Comparison of ENCODE assay signal across 2 cellular contexts in genomic region chr11:27158763-27159679, GRCh38.
A peak's percentile ranks its signal among the peaks of the same experiment; 100 is the strongest.
TF ChIP-seq lines count a peak whose summit lies in the region.

No MANE protein-coding gene starts in this region.

TF ChIP-seq in IMR-90, 13 proteins besides CTCF, POLR2A, EP300 and RAD21 (continued from another document):
- no peak for TF ChIP-seq ELK1 (IDR thresholded peaks at IDR 0.05; ENCODE audit: borderline replicate concordance, low read depth, low read length)
- TF ChIP-seq FOS (IDR thresholded peaks at IDR 0.05; ENCODE audit: low read depth, low read length): peak; percentile 73; the same call in 1 of the 2 replicates
- no peak for TF ChIP-seq RFX5 (IDR thresholded peaks at IDR 0.05; ENCODE audit: low read depth, low read length)
- TF ChIP-seq BHLHE40 (IDR thresholded peaks at IDR 0.05; ENCODE audit: low read depth, low read length): no peak
- no peak for TF ChIP-seq NFE2L2 (IDR thresholded peaks at IDR 0.05; ENCODE audit: low read depth, low read length)
- TF ChIP-seq MAZ (IDR thresholded peaks at IDR 0.05; ENCODE audit: borderline replicate concordance, low read depth, low read length): no peak
- TF ChIP-seq MAFK (IDR thresholded peaks at IDR 0.05; ENCODE audit: low read depth, low read length): no peak
- no peak for TF ChIP-seq CEBPB (IDR thresholded peaks at IDR 0.05; ENCODE audit: low read depth, low read length)
- TF ChIP-seq RCOR1 (IDR thresholded peaks at IDR 0.05; ENCODE audit: insufficient replicate concordance, low read length): no peak
- no peak for TF ChIP-seq USF2 (IDR thresholded peaks at IDR 0.05; ENCODE audit: low read depth, low read length)

TF ChIP-seq in HepG2, 621 proteins besides CTCF, POLR2A, EP300 and RAD21 (continued from another document):
- TF ChIP-seq, protein P1, sequence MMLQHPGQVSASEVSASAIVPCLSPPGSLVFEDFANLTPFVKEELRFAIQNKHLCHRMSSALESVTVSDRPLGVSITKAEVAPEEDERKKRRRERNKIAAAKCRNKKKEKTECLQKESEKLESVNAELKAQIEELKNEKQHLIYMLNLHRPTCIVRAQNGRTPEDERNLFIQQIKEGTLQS (CRISPR knock-in tag; IDR thresholded peaks at IDR 0.05): 0 out of 2 replicates have a peak, but pooled peaks have one; percentile 56
- TF ChIP-seq STAG1 (CRISPR knock-in tag; IDR thresholded peaks at IDR 0.05) (peak; percentile 93), ZNF225 (CRISPR knock-in tag; IDR thresholded peaks at IDR 0.05) (no peak), ATF7 (IDR thresholded peaks at IDR 0.05) (peak; percentile 31; the same call in 1 of the 2 replicates), ATF7 (CRISPR knock-in tag; IDR thresholded peaks at IDR 0.05) (no peak), MIXL1 (CRISPR knock-in tag; IDR thresholded peaks at IDR 0.05) (0 out of 2 replicates have a peak, but pooled peaks have one; percentile 39)
